9 cellular contexts compared by ENCODE assay signal in the genomic region with DNA sequence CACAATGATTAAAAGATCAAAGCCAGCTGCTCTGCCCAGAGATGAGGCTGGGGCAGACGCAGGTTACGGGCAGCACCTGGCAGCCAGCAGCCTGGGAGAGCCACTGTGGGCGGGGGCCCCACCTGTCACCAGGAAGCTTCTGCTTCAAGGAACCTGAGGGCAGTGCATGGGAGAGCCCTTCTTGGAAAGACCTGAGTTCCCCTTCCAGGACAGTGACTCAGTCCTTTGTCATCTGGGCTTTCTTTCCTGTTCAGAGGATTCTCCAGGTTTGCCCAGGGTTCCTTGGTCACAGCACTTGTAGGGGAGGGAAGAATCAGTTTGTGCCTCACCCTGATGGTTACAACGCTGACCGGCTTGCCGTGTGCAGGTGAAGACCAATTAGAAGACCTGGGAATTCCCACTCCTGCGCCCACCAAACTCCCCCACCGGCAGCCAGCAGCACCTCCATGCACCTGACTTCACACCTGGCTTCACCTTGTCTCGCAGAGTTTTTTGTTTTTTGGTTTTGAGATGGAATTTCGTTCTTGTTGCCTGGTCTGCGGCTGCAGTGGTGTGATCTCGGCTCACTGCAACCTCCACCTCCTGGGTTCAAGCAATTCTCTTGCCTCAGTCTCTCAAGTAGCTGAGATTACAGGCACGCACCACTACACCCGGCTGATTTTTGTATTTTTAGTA. TPM values are rescaled to one million over a fixed set of nuclear protein-coding genes. Genes with fewer than 3 reads are reported as not detected.
DNase-seq lines count a peak whose midpoint lies in the region; ATAC-seq, FAIRE-seq and TF ChIP-seq lines count a peak whose summit lies in the region.
"Had no signal": no experiment of that assay in that cellular context is flagged by ENCODE, and none has a peak within 500 bp of the region (broad histone marks: within the 10 kb centered on the region; RNA-seq: fewer than 3 reads in every experiment).

No MANE protein-coding gene starts in this region.

- no peak overlapping the region for H3K9ac ChIP-seq in mesendoderm (ENCODE audit: low read length)

- no peaks in the 10 kb centered on the region for H3K79me2 ChIP-seq in mesendoderm (ENCODE audit: control insufficient read depth, insufficient read depth, low read length)

- no peaks in the 10 kb centered on the region for H3K36me3 Mint-ChIP-seq in activated T-cell treated with anti-CD3 and anti-CD28 coated beads, Interleukin-2, amount 50 U/mL, for 72 hours (ENCODE audit: insufficient read depth in 2 of 2)
- no peaks in the 10 kb centered on the region for H3K36me3 Mint-ChIP-seq in endothelial cell (ENCODE audit: low read depth, unreplicated experiment)

- H2AK5ac ChIP-seq in mesendoderm (ENCODE audit: low read length), result no peak overlapping the region

- no peak overlapping the region for H3K23ac ChIP-seq in mesendoderm (ENCODE audit: low read length)

- no CpG with 5 or more reads among the region's 14 CpGs for WGBS in mesendoderm (ENCODE audit: extremely low coverage, insufficient coverage, low lambda C conversion rate)

- H3K4me1 ChIP-seq in mesendoderm (ENCODE audit: control insufficient read depth, low read depth, low read length), result no peaks in the 10 kb centered on the region

- H2BK15ac ChIP-seq in mesendoderm (replicated peaks; ENCODE audit: low read depth), result no peak overlapping the region

- H3K4me3 ChIP-seq in mesendoderm (ENCODE audit: low read length), result no peak overlapping the region

- no peak overlapping the region for H3K56ac ChIP-seq in mesendoderm (ENCODE audit: low read length)

- no peak overlapping the region for H3K27ac ChIP-seq in mesendoderm (ENCODE audit: low read depth, low read length)

- no peak for TF ChIP-seq CTCF in endothelial cell (IDR thresholded peaks at IDR 0.05; ENCODE audit: unreplicated experiment)

- no peaks in the 10 kb centered on the region for H3K27me3 ChIP-seq in mesendoderm (ENCODE audit: insufficient read depth, low read length, poor library complexity)

- H4K8ac ChIP-seq in mesendoderm (ENCODE audit: low read depth, low read length), result no peak overlapping the region

- ATAC-seq in activated T-cell treated with anti-CD3 and anti-CD28 coated beads, Interleukin-2, amount 50 U/mL, for 72 hours (replicated peaks in 1 of 2), result peak in 1 of 2 donors; percentile 3
- no peak for ATAC-seq in HG03378 (IDR thresholded peaks at IDR 0.05; ENCODE audit: unreplicated experiment)

- no peak overlapping the region for H3K18ac ChIP-seq in mesendoderm (ENCODE audit: low read length)

- peak overlapping the region; percentile 79 to 87 for H3K4me3 Mint-ChIP-seq in activated T-cell treated with anti-CD3 and anti-CD28 coated beads, Interleukin-2, amount 50 U/mL, for 72 hours
- no peak overlapping the region for H3K4me3 Mint-ChIP-seq in endothelial cell (ENCODE audit: unreplicated experiment)

- no peak overlapping the region for H3K4me2 ChIP-seq in mesendoderm (ENCODE audit: low read length)

- peaks cover 8% of the 10 kb centered on the region for H3K27me3 Mint-ChIP-seq in activated T-cell treated with anti-CD3 and anti-CD28 coated beads, Interleukin-2, amount 50 U/mL, for 72 hours (ENCODE audit: low read depth)
- peaks cover 5% of the 10 kb centered on the region for H3K27me3 Mint-ChIP-seq in endothelial cell (ENCODE audit: unreplicated experiment)

- H3K9me3 Mint-ChIP-seq in activated T-cell treated with anti-CD3 and anti-CD28 coated beads, Interleukin-2, amount 50 U/mL, for 72 hours, result no peaks in the 10 kb centered on the region
- H3K9me3 Mint-ChIP-seq in endothelial cell (ENCODE audit: unreplicated experiment), result no peaks in the 10 kb centered on the region

- H3K4me1 Mint-ChIP-seq in activated T-cell treated with anti-CD3 and anti-CD28 coated beads, Interleukin-2, amount 50 U/mL, for 72 hours (ENCODE audit: low read depth), result peaks cover 59% of the 10 kb centered on the region
- H3K4me1 Mint-ChIP-seq in endothelial cell (ENCODE audit: unreplicated experiment), result peaks cover 2% of the 10 kb centered on the region

- no peak overlapping the region for H3K4ac ChIP-seq in mesendoderm (ENCODE audit: low read depth, low read length)

- no peaks in the 10 kb centered on the region for H3K36me3 ChIP-seq in mesendoderm (ENCODE audit: control insufficient read depth, insufficient read depth, low read length)

- DNase-seq in DMS79 (lab: John Stamatoyannopoulos, UW), result peak; percentile 60
- peak; percentile 79 for DNase-seq in HTR-8/SVneo (ENCODE audit: insufficient read length, low spot score)
- DNase-seq in activated T-cell treated with anti-CD3 and anti-CD28 coated beads, Interleukin-2, amount 50 U/mL, for 72 hours, result peak in 1 of 2 donors; percentile 49
- DNase-seq in mesendoderm, result peak; percentile 62
- DNase-seq in cerebellum (ENCODE audit: low spot score), result no peak
- no peak for DNase-seq in activated gamma-delta T cell treated with Interleukin-2 at 50 U/mL for 16 hours
- DNase-seq in endothelial cell (ENCODE audit: low spot score), result no peak
- DNase-seq: foreskin melanocyte had no signal

- no peak overlapping the region for H2BK120ac ChIP-seq in mesendoderm (ENCODE audit: low read depth, low read length)

- H2BK5ac ChIP-seq in mesendoderm (ENCODE audit: low read length), result no peak overlapping the region

- FAIRE-seq in HTR-8/SVneo (lab: Jason Lieb, UNC), result peak; percentile 52

- no peak overlapping the region for H4K5ac ChIP-seq in mesendoderm (ENCODE audit: low read length)

- H3K27ac Mint-ChIP-seq in activated T-cell treated with anti-CD3 and anti-CD28 coated beads, Interleukin-2, amount 50 U/mL, for 72 hours, result peak overlapping the region; percentile 92
- H3K27ac Mint-ChIP-seq in endothelial cell (ENCODE audit: unreplicated experiment), result no peak overlapping the region

- no peaks in the 10 kb centered on the region for H3K79me1 ChIP-seq in mesendoderm (ENCODE audit: low read length)

RNA-seq across cellular contexts. Expression of a gene that starts 2.0 kb away (rescaled TPM):
- 1 to 10 TPM in 1 of 2 donors, under 1 TPM in 1; 0.70 to 1.6 TPM for total RNA-seq in activated T-cell treated with anti-CD3 and anti-CD28 coated beads, Interleukin-2, amount 50 U/mL, for 72 hours
- polyA plus RNA-seq in mesendoderm (2013, experiment 1 of 2), result not detected
- not detected for polyA plus RNA-seq in mesendoderm (2013, experiment 2 of 2)
- total RNA-seq in cerebellum (0.09 TPM), endothelial cell (ENCODE audit: unreplicated experiment) (not detected)

RNA-seq across cellular contexts. Expression of a gene that starts 57.3 kb away (rescaled TPM):
- not detected for total RNA-seq in activated T-cell treated with anti-CD3 and anti-CD28 coated beads, Interleukin-2, amount 50 U/mL, for 72 hours
- not detected for polyA plus RNA-seq in mesendoderm (2013, experiment 1 of 2)
- not detected for polyA plus RNA-seq in mesendoderm (2013, experiment 2 of 2)
- 0.73 TPM for total RNA-seq in cerebellum
- not detected for total RNA-seq in endothelial cell (ENCODE audit: unreplicated experiment)

Comparison
In these comparisons a context has a peak if more than half of its experiments do, and no peak if none do; other contexts are left out.
1. DNase-seq: peak in DMS79 (single experiment), HTR-8/SVneo (single experiment) and mesendoderm (single experiment); none in cerebellum (single experiment), activated gamma-delta T cell treated with Interleukin-2 at 50 U/mL for 16 hours (single experiment) and endothelial cell (single experiment).